Comparison of ENCODE assay signal across 8 cellular contexts in the genomic region with DNA sequence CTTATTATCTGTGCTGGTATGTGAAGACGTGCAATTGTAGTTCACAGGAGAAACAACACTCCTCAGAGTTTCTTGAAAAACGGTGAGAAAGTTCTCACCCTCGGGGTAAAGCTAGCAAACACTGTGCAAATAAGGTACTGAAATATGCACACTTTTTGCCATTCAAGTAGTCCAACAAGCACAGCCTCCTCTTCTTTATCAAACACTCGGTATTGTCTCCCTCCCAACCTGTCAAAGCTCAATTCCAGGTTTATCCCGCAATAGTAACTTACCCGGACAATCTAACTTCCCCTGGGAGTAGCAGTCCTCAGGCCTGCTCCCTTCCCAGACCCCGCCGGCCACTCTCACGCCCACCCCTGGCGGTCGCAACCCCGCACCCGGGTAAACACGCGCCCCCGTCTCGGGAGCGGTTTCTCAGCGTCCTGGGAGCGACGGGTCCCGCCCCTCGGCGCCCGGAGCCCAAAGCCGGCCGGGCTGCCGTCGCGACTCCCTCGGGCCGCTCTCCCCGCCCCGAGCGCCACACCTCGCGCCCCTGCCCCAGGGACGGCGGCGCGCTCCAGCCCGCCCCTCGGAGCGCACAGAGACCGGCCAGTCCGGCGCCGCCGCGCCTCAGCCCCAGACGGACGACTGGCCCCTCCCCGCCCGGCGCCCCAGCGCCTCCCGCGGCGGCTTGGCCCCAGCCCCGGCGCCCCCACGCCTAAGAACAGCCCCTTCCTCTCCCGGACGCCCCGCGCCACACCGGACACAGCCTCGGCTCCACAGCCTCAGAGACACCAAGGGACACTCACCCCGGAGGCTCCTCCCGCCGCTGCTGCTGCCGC. TPM values are rescaled to one million over a fixed set of nuclear protein-coding genes. Genes with fewer than 3 reads are reported as not detected.
DNase-seq lines count a peak whose midpoint lies in the region; ATAC-seq, FAIRE-seq and TF ChIP-seq lines count a peak whose summit lies in the region.

No MANE protein-coding gene starts in this region.

- H3K4me3 ChIP-seq in SJSA1, result peak overlapping the region; percentile 89
- H3K4me3 ChIP-seq in spleen, result peak overlapping the region; percentile 66 to 96 (median 82)

- peaks cover 14% of the 10 kb centered on the region for H3K36me3 ChIP-seq in SJSA1
- no peaks in the 10 kb centered on the region for H3K36me3 ChIP-seq in spleen

- TF ChIP-seq POLR2A in spleen (IDR thresholded peaks at IDR 0.05), result no peak

- H3K4me1 Mint-ChIP-seq in immature natural killer cell, result peaks cover 45 to 63% of the 10 kb centered on the region in 2 donors

- DNase-seq in COR-L47 (lab: John Stamatoyannopoulos, UW), result peak; percentile 44
- DNase-seq in GM19239 (ENCODE audit: insufficient read length, low spot score), result peak; percentile 34
- peak; percentile 26 to 55 for DNase-seq in SJSA1 (ENCODE audit: low read depth in 1 of 2, low spot score in 2 of 2)
- DNase-seq in T47D (ENCODE audit: low read depth in 1 of 2, low spot score in 1 of 2), result peak; percentile 62 to 66
- DNase-seq in immature natural killer cell, result no peak
- peak; percentile 93 for DNase-seq in spleen
- no peak for DNase-seq in NOMO-1 treated with dmso at 0.1 percent for 144 hours (lab: John Stamatoyannopoulos, UW; ENCODE audit: unreplicated experiment)

- in situ Hi-C loops in T47D (cut with HindIII; ENCODE audit: low pct_unique_long_range_greater_than_20kb, low sequenced_read_pairs), result no loop called here

- H3K4me3 Mint-ChIP-seq in immature natural killer cell, result peak overlapping the region; percentile 93 to 96 (median 94)

- H3K9me3 Mint-ChIP-seq in immature natural killer cell, result no peaks in the 10 kb centered on the region

- no peak for TF ChIP-seq CTCF in spleen (IDR thresholded peaks at IDR 0.05 in 8 of 11, conservative IDR thresholded peaks at IDR 0.05 in 3 of 11)

- H3K4me1 ChIP-seq in SJSA1 (replicated peaks) (peaks cover 17% of the 10 kb centered on the region), spleen (peaks cover 31 to 63% (median 52%) of the 10 kb centered on the region in 6 donors)

- no peak for FAIRE-seq in GM19239 (lab: Jason Lieb, UNC)

- H3K36me3 Mint-ChIP-seq in immature natural killer cell, result no peaks in the 10 kb centered on the region

- H3K27ac ChIP-seq in SJSA1 (peak overlapping the region; percentile 91), spleen (peak overlapping the region; percentile 91 to 98 (median 96))

- H3K27me3 ChIP-seq in SJSA1 (replicated peaks) (no peaks in the 10 kb centered on the region), spleen (replicated peaks in 1 of 7) (no peaks in the 10 kb centered on the region)

- H3K9me3 ChIP-seq in SJSA1 (replicated peaks) (no peaks in the 10 kb centered on the region; the same call in 1 of the 2 replicates), spleen (peaks cover 0 to 7% (median 5%) of the 10 kb centered on the region in 8 donors)

- 0 to 1% (median 1%) methylated on average over 15 to 72 of the region's 72 CpGs for WGBS in spleen, 5 donors

- H3K27me3 Mint-ChIP-seq in immature natural killer cell (ENCODE audit: low read depth in 3 of 3), result peaks cover 5 to 11% (median 9%) of the 10 kb centered on the region in 3 donors

- ATAC-seq in HG03280 (IDR thresholded peaks at IDR 0.05; ENCODE audit: unreplicated experiment), result peak; percentile 70

- H3K27ac Mint-ChIP-seq in immature natural killer cell, result peak overlapping the region; percentile 90 to 97 (median 94)

- intact Hi-C loops in spleen (cut with DNase I; ENCODE audit: low total_unique reads), result no loop called here

RNA-seq across cellular contexts. Expression of a gene that starts 0.6 kb away (rescaled TPM):
- total RNA-seq in SJSA1 (2014; rRNA removed; shearing (Covaris generic)), result 7.1 and 17.2 TPM in 2 replicates
- polyA plus RNA-seq in immature natural killer cell (10 to 100 TPM in 2 of 3 donors, 1 to 10 TPM in 1; 6.2 to 11.6 (median 10.6) TPM), spleen (1 to 10 TPM; 5.0 to 8.5 (median 5.8) TPM)
- total RNA-seq in spleen, result 10 to 100 TPM; 27.3 to 48.4 (median 33.5) TPM

RNA-seq across cellular contexts. Expression of a gene that starts 14.7 kb away (rescaled TPM):
- total RNA-seq in SJSA1 (2014; rRNA removed; shearing (Covaris generic)), result not detected in 2 replicates
- not detected for polyA plus RNA-seq in immature natural killer cell
- not detected for total RNA-seq in spleen
- not detected for polyA plus RNA-seq in spleen

Comparison
In these comparisons a context has a peak if more than half of its experiments do, and no peak if none do; other contexts are left out.
1. DNase-seq: peak in COR-L47 (single experiment), GM19239 (single experiment), SJSA1 (2 of 2), T47D (2 of 2) and spleen (single experiment); none in immature natural killer cell (0 of 3) and NOMO-1 treated with dmso at 0.1 percent for 144 hours (single experiment).